ENCODE assay signal across 1 cellular context in the genomic region with DNA sequence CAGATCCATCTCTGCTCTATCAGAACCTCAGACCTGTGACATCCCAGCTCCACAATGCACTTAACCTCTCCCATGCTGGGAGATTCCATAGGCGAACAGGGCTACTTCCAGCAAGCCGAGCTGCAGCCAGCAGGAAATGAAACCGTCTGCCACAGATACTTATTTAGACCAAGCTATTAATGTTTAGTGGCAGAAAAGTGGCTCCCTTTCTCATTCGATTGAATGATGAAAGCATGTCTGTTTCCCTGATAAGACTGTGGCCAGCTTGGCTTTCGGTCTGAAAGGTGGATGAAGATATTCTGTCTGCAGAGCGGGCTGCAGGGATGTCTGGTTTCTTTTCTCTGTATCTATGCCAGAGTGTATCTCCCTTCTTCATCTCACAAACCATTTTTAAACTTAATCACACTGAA.
TF ChIP-seq lines count a peak whose summit lies in the region.

No MANE protein-coding gene starts in this region.

TF ChIP-seq in HepG2, 621 proteins besides CTCF, POLR2A, EP300 and RAD21 (continued from another document):
- TF ChIP-seq, protein P1, sequence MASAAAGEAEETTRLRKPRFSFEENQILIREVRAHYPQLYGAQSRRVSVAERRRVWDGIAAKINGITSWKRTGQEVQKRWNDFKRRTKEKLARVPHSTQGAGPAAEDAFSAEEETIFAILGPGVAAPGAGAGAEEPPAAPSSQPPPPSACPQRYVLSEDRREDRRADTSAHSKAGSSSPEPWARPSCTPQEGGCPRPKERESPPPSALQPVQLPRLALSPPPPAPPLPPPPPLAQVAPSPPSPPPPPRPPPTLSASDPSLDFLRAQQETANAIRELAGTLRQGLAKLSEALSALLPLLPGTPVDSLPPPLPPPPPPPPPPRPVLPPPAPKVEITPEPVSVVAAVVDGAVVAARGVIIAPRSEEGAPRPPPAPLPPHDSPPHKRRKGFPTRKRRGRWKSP (CRISPR knock-in tag; IDR thresholded peaks at IDR 0.05): no peak
- TF ChIP-seq PAF1 (CRISPR knock-in tag; IDR thresholded peaks at IDR 0.05) (no peak), ZNF75D (CRISPR knock-in tag; IDR thresholded peaks at IDR 0.05; ENCODE audit: borderline replicate concordance) (no peak), ZNF34 (CRISPR knock-in tag; IDR thresholded peaks at IDR 0.05; ENCODE audit: borderline replicate concordance) (no peak), ZIK1 (CRISPR knock-in tag; IDR thresholded peaks at IDR 0.05; ENCODE audit: borderline replicate concordance, low read depth) (no peak), SYNCRIP (IDR thresholded peaks at IDR 0.05; ENCODE audit: insufficient read depth, low read depth, low read length) (no peak), ZNF292 (CRISPR knock-in tag; IDR thresholded peaks at IDR 0.05; ENCODE audit: borderline replicate concordance, low read depth) (no peak), CERS6 (CRISPR knock-in tag; IDR thresholded peaks at IDR 0.05) (no peak), HNRNPLL (IDR thresholded peaks at IDR 0.05; ENCODE audit: low read depth, low read length, poor library complexity, severe bottlenecking) (no peak), SRSF1 (optimal IDR thresholded peaks at IDR 0.05; ENCODE audit: low read depth, low read length) (no peak)
- TF ChIP-seq, protein P2, sequence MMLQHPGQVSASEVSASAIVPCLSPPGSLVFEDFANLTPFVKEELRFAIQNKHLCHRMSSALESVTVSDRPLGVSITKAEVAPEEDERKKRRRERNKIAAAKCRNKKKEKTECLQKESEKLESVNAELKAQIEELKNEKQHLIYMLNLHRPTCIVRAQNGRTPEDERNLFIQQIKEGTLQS (CRISPR knock-in tag; IDR thresholded peaks at IDR 0.05): no peak
- TF ChIP-seq, protein P3, sequence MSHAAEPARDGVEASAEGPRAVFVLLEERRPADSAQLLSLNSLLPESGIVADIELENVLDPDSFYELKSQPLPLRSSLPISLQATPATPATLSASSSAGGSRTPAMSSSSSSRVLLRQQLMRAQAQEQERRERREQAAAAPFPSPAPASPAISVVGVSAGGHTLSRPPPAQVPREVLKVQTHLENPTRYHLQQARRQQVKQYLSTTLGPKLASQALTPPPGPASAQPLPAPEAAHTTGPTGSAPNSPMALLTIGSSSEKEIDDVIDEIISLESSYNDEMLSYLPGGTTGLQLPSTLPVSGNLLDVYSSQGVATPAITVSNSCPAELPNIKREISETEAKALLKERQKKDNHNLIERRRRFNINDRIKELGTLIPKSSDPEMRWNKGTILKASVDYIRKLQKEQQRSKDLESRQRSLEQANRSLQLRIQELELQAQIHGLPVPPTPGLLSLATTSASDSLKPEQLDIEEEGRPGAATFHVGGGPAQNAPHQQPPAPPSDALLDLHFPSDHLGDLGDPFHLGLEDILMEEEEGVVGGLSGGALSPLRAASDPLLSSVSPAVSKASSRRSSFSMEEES (CRISPR knock-in tag; IDR thresholded peaks at IDR 0.05): no peak
